In genomic region chr2:73837847-73838585, GRCh38 we compare ENCODE assay signal across 17 cellular contexts. TPM values are rescaled to one million over a fixed set of nuclear protein-coding genes. Genes with fewer than 3 reads are reported as not detected.
DNase-seq lines count a peak whose midpoint lies in the region; ATAC-seq and TF ChIP-seq lines count a peak whose summit lies in the region.
"Had no signal": no experiment of that assay in that cellular context is flagged by ENCODE, and none has a peak within 500 bp of the region (broad histone marks: within the 10 kb centered on the region; RNA-seq: fewer than 3 reads in every experiment).

No MANE protein-coding gene starts in this region.

- TF ChIP-seq CTCF in ascending aorta (IDR thresholded peaks at IDR 0.05) = no peak
- no peak for TF ChIP-seq CTCF in vagina (IDR thresholded peaks at IDR 0.05)

- no peak for TF ChIP-seq POLR2A in vagina (IDR thresholded peaks at IDR 0.05)

- H3K27me3 ChIP-seq in ascending aorta (no peaks in the 10 kb centered on the region), vagina (no peaks in the 10 kb centered on the region)
- H3K27me3 ChIP-seq: cardiac muscle cell, testis had no signal

- ATAC-seq in naive B cell (ENCODE audit: low read depth in 2 of 2) = no peak
- ATAC-seq in GM21619 (IDR thresholded peaks at IDR 0.05; ENCODE audit: unreplicated experiment) = no peak
- ATAC-seq: right cardiac atrium had no signal

- H3K27ac ChIP-seq in ascending aorta = peak overlapping the region; percentile 49 to 56
- H3K27ac ChIP-seq in vagina = peak overlapping the region; percentile 24
- H3K27ac ChIP-seq: cardiac muscle cell, GM23248, testis had no signal

- H3K4me3 ChIP-seq in ascending aorta (no peak overlapping the region), vagina (no peak overlapping the region)
- H3K4me3 ChIP-seq: cardiac muscle cell, GM23248, testis had no signal

- H3K4me1 Mint-ChIP-seq in activated naive CD8-positive, alpha-beta T cell (ENCODE audit: low read depth) = peaks cover 24% of the 10 kb centered on the region
- H3K4me1 Mint-ChIP-seq in activated naive CD8-positive, alpha-beta T cell treated with anti-CD3 and anti-CD28 coated beads for 36 hours = peaks cover 10% of the 10 kb centered on the region
- peaks cover 14 to 22% (median 16%) of the 10 kb centered on the region in 3 donors for H3K4me1 Mint-ChIP-seq in naive B cell
- H3K4me1 Mint-ChIP-seq: mesothelial cell of epicardium had no signal

- H3K27me3 Mint-ChIP-seq in activated naive CD8-positive, alpha-beta T cell = no peaks in the 10 kb centered on the region
- no peaks in the 10 kb centered on the region for H3K27me3 Mint-ChIP-seq in activated naive CD8-positive, alpha-beta T cell treated with anti-CD3 and anti-CD28 coated beads for 36 hours
- H3K27me3 Mint-ChIP-seq in naive B cell = no peaks in the 10 kb centered on the region

- H3K9me3 ChIP-seq in ascending aorta = no peaks in the 10 kb centered on the region
- H3K9me3 ChIP-seq in vagina = no peaks in the 10 kb centered on the region
- H3K9me3 ChIP-seq: testis had no signal

- H3K4me1 ChIP-seq in ascending aorta (no peaks in the 10 kb centered on the region), vagina (peaks cover 25% of the 10 kb centered on the region)

- peaks cover 2% of the 10 kb centered on the region for H3K36me3 Mint-ChIP-seq in activated naive CD8-positive, alpha-beta T cell
- H3K36me3 Mint-ChIP-seq in activated naive CD8-positive, alpha-beta T cell treated with anti-CD3 and anti-CD28 coated beads for 36 hours = peaks cover 22% of the 10 kb centered on the region
- H3K36me3 Mint-ChIP-seq in naive B cell = peaks cover 7 to 15% of the 10 kb centered on the region in 2 donors

- H3K9me3 Mint-ChIP-seq in activated naive CD8-positive, alpha-beta T cell (ENCODE audit: low read depth) = no peaks in the 10 kb centered on the region
- H3K9me3 Mint-ChIP-seq in activated naive CD8-positive, alpha-beta T cell treated with anti-CD3 and anti-CD28 coated beads for 36 hours = no peaks in the 10 kb centered on the region
- no peaks in the 10 kb centered on the region for H3K9me3 Mint-ChIP-seq in naive B cell
- H3K9me3 Mint-ChIP-seq: mesothelial cell of epicardium had no signal

- peak overlapping the region; percentile 46 for H3K27ac Mint-ChIP-seq in activated naive CD8-positive, alpha-beta T cell
- H3K27ac Mint-ChIP-seq in activated naive CD8-positive, alpha-beta T cell treated with anti-CD3 and anti-CD28 coated beads for 36 hours = no peak overlapping the region
- H3K27ac Mint-ChIP-seq in naive B cell = peak overlapping the region in 4 of 6 donors; percentile 1 to 92 (median 34)
- H3K27ac Mint-ChIP-seq: mesothelial cell of epicardium had no signal

- H3K36me3 ChIP-seq in ascending aorta (peaks cover 5 to 13% of the 10 kb centered on the region in 2 donors), vagina (peaks cover 0 to 20% of the 10 kb centered on the region in 2 donors)

- intact Hi-C loops in ascending aorta (cut with DNase I) (no loop called here), vagina (cut with DNase I) (no loop called here)

- no peak overlapping the region for H3K4me3 Mint-ChIP-seq in activated naive CD8-positive, alpha-beta T cell
- no peak overlapping the region for H3K4me3 Mint-ChIP-seq in activated naive CD8-positive, alpha-beta T cell treated with anti-CD3 and anti-CD28 coated beads for 36 hours
- no peak overlapping the region for H3K4me3 Mint-ChIP-seq in naive B cell
- H3K4me3 Mint-ChIP-seq: mesothelial cell of epicardium had no signal

- DNase-seq in activated naive CD8-positive, alpha-beta T cell treated with anti-CD3 and anti-CD28 coated beads for 36 hours = no peak
- DNase-seq in ascending aorta (ENCODE audit: low spot score in 2 of 2) = no peak
- no peak for DNase-seq in naive B cell
- no peak for DNase-seq in vagina (ENCODE audit: extremely low spot score in 2 of 2)
- DNase-seq in glomerular visceral epithelial cell (ENCODE audit: extremely low spot score) = no peak
- DNase-seq in stimulated activated CD4-positive, alpha-beta T cell treated with anti-CD3 and anti-CD28 coated beads, Interleukin-4, amount 100 ng/mL, for 24 hours = no peak
- DNase-seq: activated CD4-positive, alpha-beta T cell treated with anti-CD3 and anti-CD28 coated beads for 48 hours; GM23248; NCI-H1417; NCI-H69; right cardiac atrium; testis had no signal

RNA-seq across cellular contexts. Expression of gene STAMBP, which starts 9.3 kb away (rescaled TPM):
- 10 to 100 TPM; 72.6 to 76.4 TPM for total RNA-seq in activated naive CD8-positive, alpha-beta T cell treated with anti-CD3 and anti-CD28 coated beads for 36 hours
- 36.4 TPM for total RNA-seq in ascending aorta
- 10 to 100 TPM; 42.2 to 62.9 (median 50.9) TPM for polyA plus RNA-seq in naive B cell (ENCODE audit: low read depth in 6 of 6)
- 30.4 TPM for total RNA-seq in vagina

RNA-seq across cellular contexts. Expression of gene C2orf78, which starts 54.0 kb away (rescaled TPM):
- total RNA-seq in activated naive CD8-positive, alpha-beta T cell treated with anti-CD3 and anti-CD28 coated beads for 36 hours = not detected
- total RNA-seq in ascending aorta = not detected
- under 1 TPM in 1 of 6 donors, not detected in 5; 0.12 TPM for polyA plus RNA-seq in naive B cell (ENCODE audit: low read depth in 6 of 6)
- not detected for total RNA-seq in vagina
- total RNA-seq: A673, GM23248, mesothelial cell of epicardium, right cardiac atrium had no signal
- polyA plus RNA-seq: cardiac muscle cell, GM23248, right cardiac atrium had no signal

RNA-seq across cellular contexts. Expression of gene ACTG2, which starts 54.8 kb away (rescaled TPM):
- under 1 TPM; 0.12 to 0.27 TPM for total RNA-seq in activated naive CD8-positive, alpha-beta T cell treated with anti-CD3 and anti-CD28 coated beads for 36 hours
- total RNA-seq in ascending aorta (134 TPM), vagina (413 TPM)
- not detected for polyA plus RNA-seq in naive B cell (ENCODE audit: low read depth in 6 of 6)
- total RNA-seq: GM23248 had no signal
- polyA plus RNA-seq: GM23248 had no signal

RNA-seq across cellular contexts. Expression of gene DUSP11, which starts 58.1 kb away (rescaled TPM):
- total RNA-seq in activated naive CD8-positive, alpha-beta T cell treated with anti-CD3 and anti-CD28 coated beads for 36 hours = 10 to 100 TPM; 30.2 to 31.0 TPM
- 24.6 TPM for total RNA-seq in ascending aorta
- 10 to 100 TPM; 46.2 to 67.3 (median 57.4) TPM for polyA plus RNA-seq in naive B cell (ENCODE audit: low read depth in 6 of 6)
- 36.3 TPM for total RNA-seq in vagina

Comparison
In these comparisons a context has a peak if more than half of its experiments do, and no peak if none do; other contexts are left out.
1. RNA of gene ACTG2, which starts 54.8 kb away (total RNA-seq): 413 TPM in vagina (single experiment) and 134 TPM in ascending aorta (single experiment); 0.12 to 0.27 TPM in activated naive CD8-positive, alpha-beta T cell treated with anti-CD3 and anti-CD28 coated beads for 36 hours; every median in the first group is over 100 times any median in the second.